Comparison of ENCODE assay signal across 18 cellular contexts in the genomic region with DNA sequence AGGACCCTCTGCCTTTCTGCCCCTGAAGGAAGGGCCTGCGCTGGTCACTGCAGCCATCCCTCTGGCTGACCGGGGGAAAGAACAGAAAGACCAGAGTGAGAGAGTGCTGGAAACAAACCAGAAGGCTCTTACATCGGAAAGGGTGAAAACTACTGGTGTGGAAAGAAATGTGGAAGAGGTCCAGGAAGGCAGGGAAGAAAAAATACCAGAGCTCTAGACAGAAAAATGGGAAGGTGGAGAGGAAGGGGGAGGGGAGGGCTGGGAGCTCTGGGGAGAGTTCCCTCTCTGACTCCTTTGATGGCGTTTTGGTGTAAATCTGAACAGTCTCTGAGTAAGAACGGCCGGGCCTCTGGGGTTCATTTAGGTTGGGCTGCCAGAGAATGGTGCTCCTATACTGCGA. TPM values are rescaled to one million over a fixed set of nuclear protein-coding genes. Genes with fewer than 3 reads are reported as not detected.
DNase-seq lines count a peak whose midpoint lies in the region; TF ChIP-seq lines count a peak whose summit lies in the region.
"Had no signal": no experiment of that assay in that cellular context is flagged by ENCODE, and none has a peak within 500 bp of the region (broad histone marks: within the 10 kb centered on the region; RNA-seq: fewer than 3 reads in every experiment).

No MANE protein-coding gene starts in this region.

- H3K23me2 ChIP-seq in H9 (ENCODE audit: insufficient read length, low read depth, low read length, poor library complexity, severe bottlenecking), result no peaks in the 10 kb centered on the region

- no peak overlapping the region for H4K5ac ChIP-seq in H9 (ENCODE audit: insufficient read length, low read depth, low read length)

- H3K4me3 ChIP-seq in hepatocyte, result no peak overlapping the region
- H3K4me3 ChIP-seq in retinal pigment epithelial cell (ENCODE audit: low read length), result no peak overlapping the region

- no peak overlapping the region for H3K9ac ChIP-seq in H9 (ENCODE audit: extremely low read depth, insufficient read length, low read length)

- no peak overlapping the region for H3K4me2 ChIP-seq in H9 (ENCODE audit: insufficient read depth, insufficient read length, low read length)
- H3K4me2 ChIP-seq in hepatocyte, result no peak overlapping the region

- H2BK12ac ChIP-seq in H9 (ENCODE audit: insufficient read length, low read depth, low read length), result no peak overlapping the region

- no peak overlapping the region for H3K56ac ChIP-seq in H9 (ENCODE audit: insufficient read length, low read depth, low read length)

- H3K27me3 ChIP-seq in H9 (ENCODE audit: insufficient read depth, low read length), result no peaks in the 10 kb centered on the region
- H3K27me3 ChIP-seq in hepatocyte, result no peaks in the 10 kb centered on the region

- H3K27ac ChIP-seq in H9 (ENCODE audit: insufficient read length, low read depth, low read length), result no peak overlapping the region
- no peak overlapping the region for H3K27ac ChIP-seq in hepatocyte

- H2BK5ac ChIP-seq in H9 (ENCODE audit: insufficient read length, low read length), result no peak overlapping the region

- H2AK5ac ChIP-seq in H9 (ENCODE audit: insufficient read length, low read length), result no peak overlapping the region

- H3K4me1 Mint-ChIP-seq in H9, result peaks cover 23 to 42% of the 10 kb centered on the region in 2 experiments
- peaks cover 21% of the 10 kb centered on the region for H3K4me1 Mint-ChIP-seq in chondrocyte (ENCODE audit: low read depth)
- H3K4me1 Mint-ChIP-seq in immature natural killer cell, result no peaks in the 10 kb centered on the region
- H3K4me1 Mint-ChIP-seq: activated CD4-positive, alpha-beta T cell treated with anti-CD3 and anti-CD28 coated beads for 36 hours; activated naive CD8-positive, alpha-beta T cell treated with anti-CD3 and anti-CD28 coated beads for 36 hours had no signal

- no CpG with 5 or more reads among the region's 7 CpGs for WGBS in H9 (ENCODE audit: extremely low coverage, insufficient read length, low lambda C conversion rate)
- 56% methylated on average over 7 of the region's 7 CpGs for WGBS in hepatocyte (ENCODE audit: low lambda C conversion rate, missing lambda C conversion rate)

- no peak overlapping the region for H3K18ac ChIP-seq in H9 (ENCODE audit: insufficient read length, low read depth, low read length)

- DNase-seq in H9 (no peak), chondrocyte (ENCODE audit: low spot score) (no peak), hepatocyte (ENCODE audit: low spot score) (peak; percentile 35), retinal pigment epithelial cell (ENCODE audit: low read depth) (peak; percentile 7), NCI-H748 (lab: John Stamatoyannopoulos, UW; ENCODE audit: unreplicated experiment) (no peak), immature natural killer cell (no peak), cerebellar nuclear complex (lab: John Stamatoyannopoulos, UW) (no peak), ureter (ENCODE audit: low spot score) (no peak)
- DNase-seq: activated CD4-positive, alpha-beta T cell treated with anti-CD3 and anti-CD28 coated beads for 36 hours; activated naive CD8-positive, alpha-beta T cell treated with anti-CD3 and anti-CD28 coated beads for 36 hours; AML-193; MM.1S; NCI-H2029; NCI-H748 treated with DMSO at 0.1 percent for 48 hours; stimulated activated CD4-positive, alpha-beta T cell treated with anti-CD3 and anti-CD28 coated beads, Interleukin-4, amount 100 ng/mL, for 24 hours had no signal

- H3K36me3 Mint-ChIP-seq in H9 (ENCODE audit: insufficient read depth in 1 of 3, low read depth in 3 of 3), result no peaks in the 10 kb centered on the region
- H3K36me3 Mint-ChIP-seq in chondrocyte (ENCODE audit: low read depth), result no peaks in the 10 kb centered on the region
- H3K36me3 Mint-ChIP-seq in immature natural killer cell, result no peaks in the 10 kb centered on the region
- H3K36me3 Mint-ChIP-seq: activated naive CD8-positive, alpha-beta T cell treated with anti-CD3 and anti-CD28 coated beads for 36 hours; natural killer cell treated with Interleukin-12 subunit alpha and Interleukin-12 subunit beta and Interleukin-15 and Interleukin-18, amount 100 ng/mL, for 72 hours; type B pancreatic cell had no signal

- no peak overlapping the region for H2BK20ac ChIP-seq in H9 (ENCODE audit: low read depth, low read length, poor library complexity, severe bottlenecking)

- no peak overlapping the region for H3K4ac ChIP-seq in H9 (ENCODE audit: low read depth, low read length)

- peak overlapping the region in 2 of 3 experiments; percentile 9 to 10; a peak in 4 of 7 replicates for H3K27ac Mint-ChIP-seq in H9
- peak overlapping the region; percentile 45 for H3K27ac Mint-ChIP-seq in chondrocyte (ENCODE audit: unreplicated experiment)
- H3K27ac Mint-ChIP-seq in immature natural killer cell, result no peak overlapping the region
- H3K27ac Mint-ChIP-seq: activated CD4-positive, alpha-beta T cell treated with anti-CD3 and anti-CD28 coated beads for 36 hours; activated naive CD8-positive, alpha-beta T cell treated with anti-CD3 and anti-CD28 coated beads for 36 hours; natural killer cell treated with Interleukin-12 subunit alpha and Interleukin-12 subunit beta and Interleukin-15 and Interleukin-18, amount 100 ng/mL, for 72 hours; type B pancreatic cell had no signal

- no peaks in the 10 kb centered on the region for H3K79me1 ChIP-seq in H9 (ENCODE audit: insufficient read depth, low read depth, low read length, poor library complexity, severe bottlenecking)

- H3K9me2 ChIP-seq in hepatocyte (replicated peaks; ENCODE audit: insufficient read depth), result no peaks in the 10 kb centered on the region

- no peaks in the 10 kb centered on the region for H3K9me3 Mint-ChIP-seq in H9
- no peaks in the 10 kb centered on the region for H3K9me3 Mint-ChIP-seq in chondrocyte (ENCODE audit: low read depth)
- no peaks in the 10 kb centered on the region for H3K9me3 Mint-ChIP-seq in immature natural killer cell
- H3K9me3 Mint-ChIP-seq: activated naive CD8-positive, alpha-beta T cell treated with anti-CD3 and anti-CD28 coated beads for 36 hours; natural killer cell treated with Interleukin-12 subunit alpha and Interleukin-12 subunit beta and Interleukin-15 and Interleukin-18, amount 100 ng/mL, for 72 hours; type B pancreatic cell had no signal

- H3K79me2 ChIP-seq in H9 (ENCODE audit: insufficient read depth, low read length) (peaks cover 3% of the 10 kb centered on the region; the same call in 1 of the 2 replicates), hepatocyte (no peaks in the 10 kb centered on the region)

- H2AFZ ChIP-seq in H9 (ENCODE audit: low read length) (no peak overlapping the region), hepatocyte (no peak overlapping the region)

- no peaks in the 10 kb centered on the region; the same call in 1 of the 2 replicates for H3K4me1 ChIP-seq in H9 (ENCODE audit: insufficient read depth, low read length)
- no peaks in the 10 kb centered on the region for H3K4me1 ChIP-seq in hepatocyte (ENCODE audit: insufficient read depth)

- no peak overlapping the region for H4K91ac ChIP-seq in H9 (ENCODE audit: insufficient read length, low read depth, low read length)

- no peak overlapping the region for H3K14ac ChIP-seq in H9 (ENCODE audit: insufficient read depth, low read length)

- no peak overlapping the region for H2BK120ac ChIP-seq in H9 (ENCODE audit: low read depth, low read length, poor library complexity, severe bottlenecking)

- H3T11ph ChIP-seq in H9 (ENCODE audit: low read length), result no peak overlapping the region

- TF ChIP-seq CTCF in H9 (conservative IDR thresholded peaks at IDR 0.05), result no peak
- no peak for TF ChIP-seq CTCF in chondrocyte (IDR thresholded peaks at IDR 0.05)
- TF ChIP-seq CTCF in hepatocyte (IDR thresholded peaks at IDR 0.05; ENCODE audit: poor library complexity), result no peak
- TF ChIP-seq CTCF in retinal pigment epithelial cell (conservative IDR thresholded peaks at IDR 0.05; ENCODE audit: low read depth, low read length), result no peak

- no peaks in the 10 kb centered on the region for H3K36me3 ChIP-seq in hepatocyte (replicated peaks; ENCODE audit: insufficient read depth, low read depth)

- no peaks in the 10 kb centered on the region for H3K9me3 ChIP-seq in H9 (ENCODE audit: control insufficient read depth, low read depth, low read length)
- H3K9me3 ChIP-seq in hepatocyte (ENCODE audit: low read depth), result no peaks in the 10 kb centered on the region

- H4K8ac ChIP-seq in H9 (replicated peaks; ENCODE audit: insufficient read length, low read depth, low read length), result no peak overlapping the region

- H3K4me3 Mint-ChIP-seq in H9 (no peak overlapping the region), chondrocyte (ENCODE audit: unreplicated experiment) (no peak overlapping the region), immature natural killer cell (no peak overlapping the region)
- H3K4me3 Mint-ChIP-seq: activated CD4-positive, alpha-beta T cell treated with anti-CD3 and anti-CD28 coated beads for 36 hours; activated naive CD8-positive, alpha-beta T cell treated with anti-CD3 and anti-CD28 coated beads for 36 hours; natural killer cell treated with Interleukin-12 subunit alpha and Interleukin-12 subunit beta and Interleukin-15 and Interleukin-18, amount 100 ng/mL, for 72 hours; type B pancreatic cell had no signal

- H3K27me3 Mint-ChIP-seq in H9 (ENCODE audit: low read depth) (no peaks in the 10 kb centered on the region), chondrocyte (ENCODE audit: low read depth) (no peaks in the 10 kb centered on the region), immature natural killer cell (ENCODE audit: low read depth in 3 of 3) (peaks cover 2 to 3% (median 3%) of the 10 kb centered on the region in 3 donors)
- H3K27me3 Mint-ChIP-seq: activated CD4-positive, alpha-beta T cell treated with anti-CD3 and anti-CD28 coated beads for 36 hours; activated naive CD8-positive, alpha-beta T cell treated with anti-CD3 and anti-CD28 coated beads for 36 hours; type B pancreatic cell had no signal

- H2BK15ac ChIP-seq in H9 (ENCODE audit: low read depth, low read length), result no peak overlapping the region

- H4K20me1 ChIP-seq in H9 (ENCODE audit: control insufficient read depth, insufficient read depth, insufficient read length) (no peaks in the 10 kb centered on the region), hepatocyte (ENCODE audit: insufficient read depth, poor library complexity, severe bottlenecking) (no peaks in the 10 kb centered on the region)

- H3K23ac ChIP-seq in H9 (ENCODE audit: insufficient read length, low read depth, low read length), result no peak overlapping the region

RNA-seq across cellular contexts. Expression of gene COL23A1, which starts 47.7 kb away (rescaled TPM):
- total RNA-seq in H9 (2021) (2.5 and 2.6 TPM in 2 replicates), chondrocyte (0.12 to 0.15 TPM in 2 of 3 replicates, not detected in the other), hepatocyte (0.84 and 5.1 TPM in 2 replicates), ureter (3.5 TPM)
- polyA plus RNA-seq in hepatocyte (1.1 and 2.7 TPM in 2 replicates), immature natural killer cell (under 1 TPM in 2 of 3 donors, not detected in 1; 0.40 to 0.78 TPM)
- total RNA-seq: activated CD4-positive, alpha-beta T cell treated with anti-CD3 and anti-CD28 coated beads for 36 hours; endothelial cell of umbilical vein had no signal
- polyA plus RNA-seq: endothelial cell of umbilical vein had no signal

Comparison
In these comparisons a context has a peak if more than half of its experiments do, and no peak if none do; other contexts are left out.
1. DNase-seq: peak in hepatocyte (single experiment) and retinal pigment epithelial cell (single experiment); none in H9 (single experiment), chondrocyte (single experiment), NCI-H748 (single experiment), immature natural killer cell (0 of 3), cerebellar nuclear complex (0 of 2) and ureter (single experiment).
2. H3K27ac Mint-ChIP-seq: peak in H9 (2 of 3) and chondrocyte (single experiment); none in immature natural killer cell (0 of 6).